In the genomic region with DNA sequence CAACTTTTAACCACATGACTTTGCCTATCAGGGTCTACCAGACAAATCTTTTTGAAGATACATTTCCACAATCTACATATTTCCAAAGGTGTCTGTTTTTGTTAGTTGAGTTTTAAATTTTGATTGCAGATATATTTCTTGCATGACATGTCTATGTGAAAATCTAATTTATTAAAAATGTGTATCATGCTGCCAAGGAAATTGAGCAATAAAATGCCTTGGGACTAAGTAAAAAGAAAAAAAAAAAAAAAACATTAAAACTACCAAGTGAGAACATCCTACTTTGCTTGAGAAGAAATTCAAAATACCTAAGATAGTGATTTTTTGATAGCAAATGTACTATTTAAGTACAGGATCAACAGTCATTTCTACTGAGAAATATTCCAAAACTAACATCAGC, we compare ENCODE assay signal across 15 cellular contexts.
"Had no signal": no experiment of that assay in that cellular context is flagged by ENCODE, and none has a peak within 500 bp of the region (broad histone marks: within the 10 kb centered on the region; RNA-seq: fewer than 3 reads in every experiment).

No MANE protein-coding gene starts in this region.

- H3K4me3 ChIP-seq: lower lobe of right lung had no signal

- H3K27ac ChIP-seq: lower lobe of right lung had no signal

- DNase-seq: activated CD4-positive, alpha-beta T cell treated with anti-CD3 and anti-CD28 coated beads, Interleukin-2, amount 50 U/mL, for 1 hour; activated CD8-positive, alpha-beta memory T cell treated with anti-CD3 and anti-CD28 coated beads, Interleukin-2, amount 50 U/mL, for 4 hours; activated naive CD4-positive, alpha-beta T cell treated with anti-CD3 and anti-CD28 coated beads for 36 hours; activated T-cell treated with anti-CD3 and anti-CD28 coated beads, Interleukin-2, amount 50 U/mL, for 4 hours; aorta; cortex of kidney; foreskin fibroblast; hippocampal formation; islet precursor cell; lower lobe of right lung; natural killer cell; stimulated activated CD4-positive, alpha-beta T cell treated with anti-CD3 and anti-CD28 coated beads, Interleukin-15, amount 100 ng/mL, for 24 hours; stimulated activated CD4-positive, alpha-beta T cell treated with anti-CD3 and anti-CD28 coated beads, Interleukin-2, amount 100 ng/mL, for 48 hours; stimulated activated naive CD8-positive, alpha-beta T cell treated with anti-CD3 and anti-CD28 coated beads, Interleukin-15, amount 100 ng/mL, for 72 hours; T1000 had no signal

- H3K9me3 ChIP-seq: lower lobe of right lung had no signal
